1 cellular context compared by ENCODE assay signal in genomic region chr10:15718495-15719061, GRCh38.
TF ChIP-seq lines count a peak whose summit lies in the region.

No MANE protein-coding gene starts in this region.

TF ChIP-seq in WTC11, 78 proteins besides CTCF, POLR2A, EP300 and RAD21 (continued from another document):
- no peak for TF ChIP-seq ZSCAN18 (CRISPR knock-in tag; IDR thresholded peaks at IDR 0.05)
- TF ChIP-seq SOX15 (CRISPR knock-in tag; IDR thresholded peaks at IDR 0.05): no peak
- no peak for TF ChIP-seq FOXK1 (CRISPR knock-in tag; IDR thresholded peaks at IDR 0.05)
- no peak for TF ChIP-seq MLX (CRISPR knock-in tag; IDR thresholded peaks at IDR 0.05)
- no peak for TF ChIP-seq GTF2I (CRISPR knock-in tag; conservative IDR thresholded peaks at IDR 0.05)
- no peak for TF ChIP-seq CREB1 (CRISPR knock-in tag; IDR thresholded peaks at IDR 0.05)
- no peak for TF ChIP-seq ZNF232 (CRISPR knock-in tag; IDR thresholded peaks at IDR 0.05)
- TF ChIP-seq ATF1 (CRISPR knock-in tag; IDR thresholded peaks at IDR 0.05): no peak
- TF ChIP-seq MYBL2 (CRISPR knock-in tag; IDR thresholded peaks at IDR 0.05): no peak
- TF ChIP-seq ZNF532 (CRISPR knock-in tag; IDR thresholded peaks at IDR 0.05; ENCODE audit: borderline replicate concordance): no peak
